10 cellular contexts compared by ENCODE assay signal in the genomic region with DNA sequence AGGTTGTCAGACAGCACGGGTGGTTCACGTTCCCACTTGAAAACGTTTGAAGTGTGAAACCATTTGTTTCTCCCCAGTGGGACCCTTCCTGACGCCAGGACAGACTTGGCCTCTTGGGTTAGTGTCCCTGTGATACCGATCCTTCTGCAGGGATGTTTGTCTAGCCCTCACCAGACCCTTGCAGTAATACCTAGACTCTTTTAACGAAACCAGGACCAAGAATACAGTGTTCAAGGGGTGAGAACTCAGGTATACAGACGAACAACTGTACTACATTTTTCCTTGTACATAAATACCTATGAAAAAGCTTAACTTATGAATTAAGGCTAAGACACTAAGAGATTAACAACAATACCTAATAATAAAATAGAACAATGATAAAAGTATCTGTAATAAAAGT.
DNase-seq lines count a peak whose midpoint lies in the region; ATAC-seq lines count a peak whose summit lies in the region.
"Had no signal": no experiment of that assay in that cellular context is flagged by ENCODE, and none has a peak within 500 bp of the region (broad histone marks: within the 10 kb centered on the region; RNA-seq: fewer than 3 reads in every experiment).

No MANE protein-coding gene starts in this region.

- H3K4me1 Mint-ChIP-seq in stimulated activated naive CD8-positive, alpha-beta T cell treated with anti-CD3 and anti-CD28 coated beads, Interleukin-15, amount 100 ng/mL, for 72 hours = peaks cover 44% of the 10 kb centered on the region

- peak overlapping the region in 1 of 2 donors; percentile 40 for H3K27ac Mint-ChIP-seq in stimulated activated naive CD8-positive, alpha-beta T cell treated with anti-CD3 and anti-CD28 coated beads, Interleukin-15, amount 100 ng/mL, for 72 hours

- H3K9me3 Mint-ChIP-seq in stimulated activated naive CD8-positive, alpha-beta T cell treated with anti-CD3 and anti-CD28 coated beads, Interleukin-15, amount 100 ng/mL, for 72 hours = no peaks in the 10 kb centered on the region

- peaks cover 35% of the 10 kb centered on the region for H3K27me3 Mint-ChIP-seq in stimulated activated naive CD8-positive, alpha-beta T cell treated with anti-CD3 and anti-CD28 coated beads, Interleukin-15, amount 100 ng/mL, for 72 hours

- ATAC-seq in HG02678 (IDR thresholded peaks at IDR 0.05; ENCODE audit: unreplicated experiment) (peak; percentile 39), HG03575 (IDR thresholded peaks at IDR 0.05; ENCODE audit: extremely low read depth, insufficient number of reproducible peaks, low FRiP score, unreplicated experiment) (peak; percentile 7)
- ATAC-seq in stimulated activated naive CD8-positive, alpha-beta T cell treated with anti-CD3 and anti-CD28 coated beads, Interleukin-15, amount 100 ng/mL, for 72 hours = peak; percentile 16
- ATAC-seq: Panc1 had no signal

- peak; percentile 63 for DNase-seq in activated CD8-positive, alpha-beta memory T cell treated with anti-CD3 and anti-CD28 coated beads for 24 hours
- no peak for DNase-seq in activated CD8-positive, alpha-beta memory T cell treated with anti-CD3 and anti-CD28 coated beads, Interleukin-2, amount 50 U/mL, for 48 hours
- peak in 1 of 2 donors; percentile 3 for DNase-seq in stimulated activated naive CD8-positive, alpha-beta T cell treated with anti-CD3 and anti-CD28 coated beads, Interleukin-15, amount 100 ng/mL, for 72 hours
- DNase-seq in MV-4-11 (lab: John Stamatoyannopoulos, UW) (no peak), pons (ENCODE audit: low spot score) (no peak)
- DNase-seq in stimulated activated CD4-positive, alpha-beta T cell treated with anti-CD3 and anti-CD28 coated beads, Interleukin-2, amount 100 ng/mL, for 24 hours = no peak
- DNase-seq: upper lobe of right lung had no signal

- peak overlapping the region; percentile 13 to 51 for H3K4me3 Mint-ChIP-seq in stimulated activated naive CD8-positive, alpha-beta T cell treated with anti-CD3 and anti-CD28 coated beads, Interleukin-15, amount 100 ng/mL, for 72 hours
